21 cellular contexts compared by ENCODE assay signal in the genomic region with DNA sequence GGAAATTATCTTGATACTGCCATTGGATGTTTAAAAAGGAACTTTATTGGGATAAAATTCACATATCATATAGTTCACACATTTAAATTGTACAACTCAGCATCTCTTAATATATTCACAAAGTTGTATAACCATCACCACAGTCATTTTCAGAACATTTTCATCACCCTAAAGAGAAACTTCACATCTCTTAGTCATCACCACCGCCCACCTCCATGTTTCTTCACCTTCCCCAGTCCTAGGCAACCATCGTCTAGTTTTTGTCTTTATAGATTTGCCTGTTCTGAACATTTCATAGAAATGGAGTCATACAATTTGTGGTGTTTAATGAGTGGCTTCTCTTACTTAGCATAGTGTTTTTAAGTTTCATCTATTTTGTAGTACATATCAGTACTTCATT.
"Had no signal": no experiment of that assay in that cellular context is flagged by ENCODE, and none has a peak within 500 bp of the region (broad histone marks: within the 10 kb centered on the region; RNA-seq: fewer than 3 reads in every experiment).

No MANE protein-coding gene starts in this region.

- H3K9me3 ChIP-seq: SK-N-SH had no signal

- DNase-seq: KBM-7; MV-4-11; NCI-H1048; NCI-H1105 treated with DMSO at 0.1 percent for 48 hours; NCI-H1417 treated with DMSO at 0.1 percent for 48 hours; NCI-H146; NCI-H1694 treated with DMSO at 0.1 percent for 48 hours; NCI-H1930; NCI-H2081; NCI-H2107; NCI-H226; NCI-H446; NCI-H510A; NCI-H524 treated with DMSO at 0.1 percent for 48 hours; NCI-H69; NCI-H774; NK-92 treated with Interleukin-12 subunit alpha and Interleukin-12 subunit beta, amount 100 ng/mL, for 24 hours; PC-3; SHP77; SK-N-SH had no signal

- H3K27ac ChIP-seq: RWPE1 had no signal
